8 cellular contexts compared by ENCODE assay signal in genomic region chr13:42071179-42071578, GRCh38. TPM values are rescaled to one million over a fixed set of nuclear protein-coding genes. Genes with fewer than 3 reads are reported as not detected.
A peak's percentile ranks its signal among the peaks of the same experiment; 100 is the strongest.
DNase-seq lines count a peak whose midpoint lies in the region; ATAC-seq, FAIRE-seq and TF ChIP-seq lines count a peak whose summit lies in the region.
"Not testable (repeated sequence)": the region's sequence is repeated elsewhere in the genome, so short reads cannot be mapped to it uniquely, and the experiment has no call there.

No MANE protein-coding gene starts in this region.

- BruUV-seq in K562 (replicated peaks; lab: Mats Ljungman, UMichigan): not testable (repeated sequence)

- not testable (repeated sequence) for TF ChIP-seq EP300 in K562 (IDR thresholded peaks at IDR 0.05; ENCODE audit: low read length)

- ATAC-seq in CD4-positive, CD25-positive, alpha-beta regulatory T cell (ENCODE audit: low read depth in 2 of 2); K562: not testable (repeated sequence)

- H3K4me1 Mint-ChIP-seq in CD4-positive, CD25-positive, alpha-beta regulatory T cell: peaks cover 21 to 45% (median 39%) of the 10 kb centered on the region in 4 donors
- not testable (repeated sequence) for H3K4me1 Mint-ChIP-seq in endodermal cell

- not testable (repeated sequence) for H3K36me3 ChIP-seq in CD4-positive, CD25-positive, alpha-beta regulatory T cell (ENCODE audit: control insufficient read depth, insufficient read depth, low read length); K562 (ENCODE audit: control insufficient read depth, insufficient read depth, low read length); hepatocyte (replicated peaks; ENCODE audit: insufficient read depth, low read depth)
- H3K36me3 ChIP-seq in endodermal cell (ENCODE audit: control insufficient read depth, insufficient read depth, low read length): peaks cover 11% of the 10 kb centered on the region

- not testable (repeated sequence) for H3K4me2 ChIP-seq in K562 (ENCODE audit: insufficient read depth, low read length)
- H3K4me2 ChIP-seq in hepatocyte: peak overlapping the region; percentile 2

- H3K9me3 ChIP-seq in CD4-positive, CD25-positive, alpha-beta regulatory T cell (ENCODE audit: control insufficient read depth in 2 of 2, low read length in 2 of 2); K562 (replicated peaks; ENCODE audit: control insufficient read depth, insufficient read depth, low read depth, low read length); endodermal cell (ENCODE audit: control insufficient read depth, low read length); hepatocyte (ENCODE audit: low read depth): not testable (repeated sequence)

- not testable (repeated sequence) for TF ChIP-seq CTCF in K562 (IDR thresholded peaks at IDR 0.05 in 2 of 3, conservative IDR thresholded peaks at IDR 0.05 in 1 of 3; ENCODE audit: insufficient read depth in 2 of 3, low read depth in 1 of 3, low read length in 3 of 3)
- TF ChIP-seq CTCF in endodermal cell (conservative IDR thresholded peaks at IDR 0.05) (peak; percentile 54), hepatocyte (IDR thresholded peaks at IDR 0.05; ENCODE audit: poor library complexity) (peak; percentile 20), retinal pigment epithelial cell (conservative IDR thresholded peaks at IDR 0.05; ENCODE audit: low read depth, low read length) (peak; percentile 2)

- TF ChIP-seq POLR2A in GM12892 (IDR thresholded peaks at IDR 0.05; ENCODE audit: low read depth, low read length); K562 (conservative IDR thresholded peaks at IDR 0.05): not testable (repeated sequence)

- not testable (repeated sequence) for H4K20me1 ChIP-seq in K562 (replicated peaks; ENCODE audit: control insufficient read depth, insufficient read depth, low read length); hepatocyte (ENCODE audit: insufficient read depth, poor library complexity, severe bottlenecking)

- peak overlapping the region in 2 of 4 donors; percentile 12 to 48 for H3K4me3 Mint-ChIP-seq in CD4-positive, CD25-positive, alpha-beta regulatory T cell
- not testable (repeated sequence) for H3K4me3 Mint-ChIP-seq in endodermal cell

- H3K27me3 Mint-ChIP-seq in CD4-positive, CD25-positive, alpha-beta regulatory T cell; endodermal cell (ENCODE audit: insufficient read depth): not testable (repeated sequence)

- not testable (repeated sequence) for H3K27me3 ChIP-seq in CD4-positive, CD25-positive, alpha-beta regulatory T cell (ENCODE audit: control insufficient read depth, insufficient read depth, low read length); K562 (ENCODE audit: control insufficient read depth in 2 of 2, insufficient read depth in 2 of 2, low read length in 2 of 2); endodermal cell (ENCODE audit: control insufficient read depth, insufficient read depth, low read length, poor library complexity, severe bottlenecking); hepatocyte

- not testable (repeated sequence) for H3K27ac ChIP-seq in CD4-positive, CD25-positive, alpha-beta regulatory T cell (ENCODE audit: insufficient read depth, low read length, poor library complexity, severe bottlenecking); K562 (ENCODE audit: extremely low read depth, low read depth, low read length); endodermal cell (ENCODE audit: low read depth, low read length)
- peak overlapping the region; percentile 49 for H3K27ac ChIP-seq in hepatocyte

- H3K79me2 ChIP-seq in K562 (ENCODE audit: control insufficient read depth, insufficient read depth, low read length); hepatocyte: not testable (repeated sequence)

- not testable (repeated sequence) for H3K9ac ChIP-seq in K562 (ENCODE audit: insufficient read depth in 1 of 2, low read depth in 2 of 2, low read length in 2 of 2); endodermal cell (ENCODE audit: extremely low read depth, low read length, poor library complexity, severe bottlenecking)

- WGBS in K562 (ENCODE audit: insufficient coverage, low coverage, missing lambda C conversion rate): 52% methylated on average over 4 of the region's 4 CpGs
- 88 to 100% methylated on average over 4 of the region's 4 CpGs for WGBS in endodermal cell (ENCODE audit: insufficient coverage in 1 of 2, insufficient read length in 1 of 2), 2 experiments
- 63% methylated on average over 4 of the region's 4 CpGs for WGBS in hepatocyte (ENCODE audit: low lambda C conversion rate, missing lambda C conversion rate)

- CTCF ChIA-PET in K562 (lab: Yijun Ruan, JAX; ENCODE audit: low intra/inter-chr PET ratio): not testable (repeated sequence)

- not testable (repeated sequence) for DNase-seq in CD4-positive, CD25-positive, alpha-beta regulatory T cell; GM12892 (ENCODE audit: insufficient read length); K562 (ENCODE audit: extremely low read depth in 1 of 4, low spot score in 3 of 4); endodermal cell; hepatocyte (ENCODE audit: low spot score); retinal pigment epithelial cell (ENCODE audit: low read depth)
- peak; percentile 28 for DNase-seq in Jurkat, Clone E6-1 (ENCODE audit: low read depth, low spot score)
- peak; percentile 26 for DNase-seq in SK-N-DZ (ENCODE audit: low spot score)

- H3K4me3 ChIP-seq in CD4-positive, CD25-positive, alpha-beta regulatory T cell (ENCODE audit: low read depth, low read length); K562; endodermal cell (ENCODE audit: low read length); hepatocyte; retinal pigment epithelial cell (ENCODE audit: low read length): not testable (repeated sequence)
- H3K4me3 ChIP-seq in Jurkat, Clone E6-1 (ENCODE audit: low read length): peak overlapping the region; percentile 16

- H3K9me3 Mint-ChIP-seq in CD4-positive, CD25-positive, alpha-beta regulatory T cell; endodermal cell: not testable (repeated sequence)

- intact Hi-C loops in K562 (cut with micrococcal nuclease): not testable (repeated sequence)

- not testable (repeated sequence) for H2AFZ ChIP-seq in K562 (ENCODE audit: low read depth, low read length); hepatocyte

- FAIRE-seq in GM12892 (lab: Jason Lieb, UNC) (peak; percentile 85), K562 (lab: Jason Lieb, UNC) (peak; percentile 6)

- peaks cover 21% of the 10 kb centered on the region for H3K36me3 Mint-ChIP-seq in CD4-positive, CD25-positive, alpha-beta regulatory T cell
- H3K36me3 Mint-ChIP-seq in endodermal cell (ENCODE audit: low read depth): not testable (repeated sequence)

- H3K27ac Mint-ChIP-seq in CD4-positive, CD25-positive, alpha-beta regulatory T cell: peak overlapping the region in 2 of 3 donors; percentile 33 to 51
- H3K27ac Mint-ChIP-seq in endodermal cell: not testable (repeated sequence)

- in situ Hi-C loops in K562 (cut with MboI): not testable (repeated sequence)

- H3K9me1 ChIP-seq in K562 (ENCODE audit: control insufficient read depth, insufficient read depth, low read length): not testable (repeated sequence)

- TF ChIP-seq RAD21 in K562 (CRISPR knock-in tag; conservative IDR thresholded peaks at IDR 0.05 in 1 of 2, IDR thresholded peaks at IDR 0.05 in 1 of 2): not testable (repeated sequence)

- H3K4me1 ChIP-seq in CD4-positive, CD25-positive, alpha-beta regulatory T cell (ENCODE audit: control insufficient read depth, insufficient read depth, low read length, poor library complexity, severe bottlenecking); K562 (replicated peaks in 1 of 2; ENCODE audit: control insufficient read depth in 2 of 2, insufficient read depth in 2 of 2, low read length in 2 of 2); endodermal cell (ENCODE audit: control insufficient read depth, insufficient read depth, low read length): not testable (repeated sequence)
- peaks cover 10% of the 10 kb centered on the region for H3K4me1 ChIP-seq in hepatocyte (ENCODE audit: insufficient read depth)

- H3K9me2 ChIP-seq in hepatocyte (replicated peaks; ENCODE audit: insufficient read depth): not testable (repeated sequence)

- POLR2A ChIA-PET in K562 (lab: Yijun Ruan, JAX): not testable (repeated sequence)

RNA-seq across cellular contexts. Expression of gene DGKH, which starts 22.7 kb away (rescaled TPM):
- 22.4 TPM for total RNA-seq in CD4-positive, CD25-positive, alpha-beta regulatory T cell
- 1 to 10 TPM; 1.2 to 3.1 (median 2.3) TPM for polyA plus RNA-seq in CD4-positive, CD25-positive, alpha-beta regulatory T cell
- 7.5 TPM for polyA plus RNA-seq in GM12892 (2012; ENCODE audit: missing spikeins)
- 3.7 TPM for polyA plus RNA-seq in Jurkat, Clone E6-1 (2012; ENCODE audit: insufficient read depth, insufficient read length)
- polyA plus RNA-seq in SK-N-DZ (2014; cell fraction: cytosol; rRNA removed): 5.8 and 6.9 TPM in 2 replicates
- polyA plus RNA-seq in SK-N-DZ (2014; cell fraction: nucleus; rRNA removed): 10.0 and 10.7 TPM in 2 replicates
- 12.5 and 31.3 TPM in 2 replicates for total RNA-seq in K562 (2011; cell fraction: chromatin; rRNA removed; ENCODE audit: low replicate concordance)
- total RNA-seq in K562 (2011; cell fraction: nucleolus; rRNA removed): 5.2 and 5.9 TPM in 2 replicates
- total RNA-seq in K562 (2011; cell fraction: nucleoplasm; rRNA removed): 16.3 and 34.4 TPM in 2 replicates
- total RNA-seq in K562 (2014; rRNA removed): 2.0 TPM in 2 replicates
- total RNA-seq in K562 (2014; rRNA removed; fragmentation: Illumina TruSeq; extraction: Trizol): 4.4 and 5.7 TPM in 2 replicates
- total RNA-seq in K562 (2015; rRNA removed; fragmentation: Illumina TruSeq; extraction: Trizol): 3.3 and 3.5 TPM in 2 replicates
- total RNA-seq in K562 (2021): 3.9 and 4.1 TPM in 2 replicates
- 2.7 and 3.1 TPM in 2 replicates for polyA plus RNA-seq in K562 (2011; rRNA removed)
- 0.76 and 1.4 TPM in 2 replicates for polyA plus RNA-seq in K562 (2011; cell fraction: cytosol; rRNA removed)
- polyA plus RNA-seq in K562 (2011; cell fraction: nucleus; rRNA removed): 3.7 and 4.1 TPM in 2 replicates
- polyA plus RNA-seq in K562 (2012): 1.5 and 1.8 TPM in 2 replicates
- 2.5 and 3.6 TPM in 2 replicates for polyA plus RNA-seq in K562 (2014; fragmentation: Illumina TruSeq; extraction: Trizol)
- under 1 TPM; 0.38 to 0.77 TPM for polyA plus RNA-seq in K562 (2014; fragmentation: Nextera tagmentation; extraction: Ambion mirVana)
- polyA plus RNA-seq in K562 (2014; rRNA removed): 1.5 and 1.6 TPM in 2 replicates
- 15.6 and 19.6 TPM in 2 replicates for polyA minus RNA-seq in K562 (2011; rRNA and poly(A)+ RNA removed)
- 3.5 and 3.6 TPM in 2 replicates for polyA minus RNA-seq in K562 (2011; cell fraction: cytosol; rRNA and poly(A)+ RNA removed)
- 6.2 and 12.8 TPM in 2 replicates for polyA minus RNA-seq in K562 (2011; cell fraction: nucleus; rRNA and poly(A)+ RNA removed)
- 10 to 100 TPM in 1 of 2 donors, 1 to 10 TPM in 1; 7.1 to 11.5 TPM for total RNA-seq in endodermal cell
- polyA plus RNA-seq in endodermal cell (2013, experiment 1 of 2): 3.2 TPM
- 4.0 TPM for polyA plus RNA-seq in endodermal cell (2013, experiment 2 of 2)
- total RNA-seq in hepatocyte: 7.2 and 8.5 TPM in 2 replicates
- polyA plus RNA-seq in hepatocyte: 3.6 and 4.8 TPM in 2 replicates
